8 cellular contexts compared by ENCODE assay signal in genomic region chr22:38218661-38219331, GRCh38. TPM values are rescaled to one million over a fixed set of nuclear protein-coding genes. Genes with fewer than 3 reads are reported as not detected.
A peak's percentile ranks its signal among the peaks of the same experiment; 100 is the strongest.
DNase-seq lines count a peak whose midpoint lies in the region; ATAC-seq and TF ChIP-seq lines count a peak whose summit lies in the region.

No MANE protein-coding gene starts in this region.

- H3K4me1 Mint-ChIP-seq in endothelial cell (ENCODE audit: unreplicated experiment) = peaks cover 20% of the 10 kb centered on the region

- intact Hi-C loops in tibial artery (cut with DNase I; ENCODE audit: low total_unique reads) = no loop called here

- peak overlapping the region; percentile 51 for H3K9ac ChIP-seq in mucosa of stomach (ENCODE audit: low read length)

- peak overlapping the region; percentile 84 for H3K27ac Mint-ChIP-seq in endothelial cell (ENCODE audit: unreplicated experiment)

- DNase-seq in GM04504 (ENCODE audit: low read depth) = peak; percentile 78
- DNase-seq in T-helper 1 cell = peak; percentile 25 to 59 (median 45)
- DNase-seq in endothelial cell (ENCODE audit: low spot score) = peak; percentile 63
- peak; percentile 77 to 92 for DNase-seq in tibial artery
- DNase-seq in SKM-1 treated with dmso at 0.1 percent for 144 hours (lab: John Stamatoyannopoulos, UW; ENCODE audit: unreplicated experiment) = no peak
- no peak for DNase-seq in NCI-H2171 treated with DMSO at 0.1 percent for 48 hours (lab: John Stamatoyannopoulos, UW)

- peaks cover 12% of the 10 kb centered on the region for H3K36me3 Mint-ChIP-seq in endothelial cell (ENCODE audit: low read depth, unreplicated experiment)

- no peak for ATAC-seq in GM19328 (IDR thresholded peaks at IDR 0.05; ENCODE audit: unreplicated experiment)

- no peak overlapping the region for H3K4me3 ChIP-seq in mucosa of stomach (ENCODE audit: low read length)
- no peak overlapping the region for H3K4me3 ChIP-seq in tibial artery

- H3K9me3 ChIP-seq in mucosa of stomach (ENCODE audit: control insufficient read depth, low read length) (no peaks in the 10 kb centered on the region), tibial artery (no peaks in the 10 kb centered on the region)

- H3K27me3 ChIP-seq in mucosa of stomach (ENCODE audit: control insufficient read depth, insufficient read depth, low read length) (no peaks in the 10 kb centered on the region), tibial artery (no peaks in the 10 kb centered on the region)

- no peaks in the 10 kb centered on the region for H3K9me3 Mint-ChIP-seq in endothelial cell (ENCODE audit: unreplicated experiment)

- H3K4me1 ChIP-seq in mucosa of stomach (ENCODE audit: control insufficient read depth, insufficient read depth, low read length) (peaks cover 73% of the 10 kb centered on the region), tibial artery (peaks cover 10 to 68% (median 48%) of the 10 kb centered on the region in 4 donors)

- no peaks in the 10 kb centered on the region for H3K36me3 ChIP-seq in mucosa of stomach (ENCODE audit: control insufficient read depth, insufficient read depth, low read length)
- H3K36me3 ChIP-seq in tibial artery = peaks cover 0 to 55% (median 29%) of the 10 kb centered on the region in 3 donors

- no peak overlapping the region for H3K4me3 Mint-ChIP-seq in endothelial cell (ENCODE audit: unreplicated experiment)

- TF ChIP-seq CTCF in endothelial cell (IDR thresholded peaks at IDR 0.05; ENCODE audit: unreplicated experiment) (no peak), tibial artery (IDR thresholded peaks at IDR 0.05) (no peak)

- peaks cover 24% of the 10 kb centered on the region for H3K27me3 Mint-ChIP-seq in endothelial cell (ENCODE audit: unreplicated experiment)

- H3K27ac ChIP-seq in tibial artery = peak overlapping the region; percentile 86 to 92

RNA-seq across cellular contexts. Expression of gene MAFF, which starts 17.0 kb away (rescaled TPM):
- total RNA-seq in endothelial cell (ENCODE audit: unreplicated experiment) = 3.5 TPM

RNA-seq across cellular contexts. Expression of gene PLA2G6, which starts 37.2 kb away (rescaled TPM):
- 22.5 TPM for total RNA-seq in endothelial cell (ENCODE audit: unreplicated experiment)

RNA-seq across cellular contexts. Expression of gene TMEM184B, which starts 54.0 kb away (rescaled TPM):
- total RNA-seq in endothelial cell (ENCODE audit: unreplicated experiment) = 59.8 TPM

Comparison
In these comparisons a context has a peak if more than half of its experiments do, and no peak if none do; other contexts are left out.
1. DNase-seq: peak in GM04504 (single experiment), T-helper 1 cell (5 of 5), endothelial cell (single experiment) and tibial artery (2 of 2); none in SKM-1 treated with dmso at 0.1 percent for 144 hours (single experiment) and NCI-H2171 treated with DMSO at 0.1 percent for 48 hours (single experiment).